In the genomic region with DNA sequence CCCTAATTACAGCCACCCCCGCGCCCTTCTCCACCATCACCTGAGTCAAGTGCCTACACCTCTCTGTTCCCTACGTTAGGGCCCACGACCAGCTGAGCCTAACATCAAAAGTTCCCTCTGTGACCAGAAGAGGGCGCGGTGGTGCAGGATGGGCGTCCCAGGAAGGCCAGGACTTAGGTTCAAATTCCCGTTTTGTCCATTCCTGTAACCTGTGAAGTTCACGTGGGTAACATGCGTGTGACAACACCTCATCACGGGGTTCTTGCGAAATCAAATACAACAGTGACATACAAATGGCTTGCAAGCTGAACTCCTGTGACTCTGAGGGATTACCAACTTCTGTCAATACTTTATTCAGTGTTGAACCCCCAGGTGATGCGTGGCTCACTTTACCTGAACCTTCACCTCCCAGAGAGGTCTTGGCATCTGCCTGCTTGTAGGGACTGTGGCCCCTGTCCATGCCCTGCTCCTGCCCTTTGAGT, we compare ENCODE assay signal across 1 cellular context.
TF ChIP-seq lines count a peak whose summit lies in the region.

No MANE protein-coding gene starts in this region.

TF ChIP-seq in HepG2, 621 proteins besides CTCF, POLR2A, EP300 and RAD21 (continued from another document and continues in another):
- TF ChIP-seq, protein P1, sequence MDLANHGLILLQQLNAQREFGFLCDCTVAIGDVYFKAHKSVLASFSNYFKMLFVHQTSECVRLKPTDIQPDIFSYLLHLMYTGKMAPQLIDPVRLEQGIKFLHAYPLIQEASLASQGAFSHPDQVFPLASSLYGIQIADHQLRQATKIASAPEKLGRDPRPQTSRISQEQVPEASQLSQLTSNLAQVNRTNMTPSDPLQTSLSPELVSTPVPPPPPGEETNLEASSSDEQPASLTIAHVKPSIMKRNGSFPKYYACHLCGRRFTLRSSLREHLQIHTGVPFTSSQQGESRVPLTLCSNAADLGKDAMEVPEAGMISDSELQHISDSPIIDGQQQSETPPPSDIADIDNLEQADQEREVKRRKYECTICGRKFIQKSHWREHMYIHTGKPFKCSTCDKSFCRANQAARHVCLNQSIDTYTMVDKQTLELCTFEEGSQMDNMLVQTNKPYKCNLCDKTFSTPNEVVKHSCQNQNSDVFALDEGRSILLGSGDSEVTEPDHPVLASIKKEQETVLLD (CRISPR knock-in tag; IDR thresholded peaks at IDR 0.05; ENCODE audit: low read depth), result no peak
- TF ChIP-seq ZKSCAN8 (CRISPR knock-in tag; IDR thresholded peaks at IDR 0.05; ENCODE audit: borderline replicate concordance) (no peak), ELF1 (CRISPR knock-in tag; IDR thresholded peaks at IDR 0.05) (0 out of 2 replicates have a peak, but pooled peaks have one; percentile 23), CBX5 (CRISPR knock-in tag; IDR thresholded peaks at IDR 0.05; ENCODE audit: borderline replicate concordance) (peak; percentile 43; the same call in 1 of the 2 replicates), MIER2 (CRISPR knock-in tag; IDR thresholded peaks at IDR 0.05) (peak; percentile 46; the same call in 1 of the 2 replicates), ZNF83 (CRISPR knock-in tag; IDR thresholded peaks at IDR 0.05; ENCODE audit: borderline replicate concordance) (no peak), GABPA (IDR thresholded peaks at IDR 0.05; ENCODE audit: low read depth, low read length) (no peak), GABPA (CRISPR knock-in tag; IDR thresholded peaks at IDR 0.05; ENCODE audit: low read depth) (no peak), ATRX (CRISPR knock-in tag; IDR thresholded peaks at IDR 0.05; ENCODE audit: borderline replicate concordance) (no peak), ZNF329 (CRISPR knock-in tag; IDR thresholded peaks at IDR 0.05; ENCODE audit: low read depth) (no peak), NFRKB (IDR thresholded peaks at IDR 0.05) (no peak), ZNF816 (CRISPR knock-in tag; IDR thresholded peaks at IDR 0.05; ENCODE audit: borderline replicate concordance) (no peak), ZNF619 (CRISPR knock-in tag; IDR thresholded peaks at IDR 0.05) (no peak), TGIF2 (CRISPR knock-in tag; IDR thresholded peaks at IDR 0.05) (peak; percentile 54; the same call in 1 of the 2 replicates), SMC3 (IDR thresholded peaks at IDR 0.05; ENCODE audit: low read length) (peak; percentile 90), ZNF34 (CRISPR knock-in tag; IDR thresholded peaks at IDR 0.05; ENCODE audit: borderline replicate concordance) (no peak), SMARCC2 (IDR thresholded peaks at IDR 0.05) (no peak), TRIM24 (CRISPR knock-in tag; IDR thresholded peaks at IDR 0.05) (peak; percentile 98), ZNF772 (CRISPR knock-in tag; IDR thresholded peaks at IDR 0.05) (no peak), NR2F1 (CRISPR knock-in tag; IDR thresholded peaks at IDR 0.05) (no peak), CEBPB (IDR thresholded peaks at IDR 0.05; ENCODE audit: borderline replicate concordance, low read depth, low read length) (peak; percentile 97), PLRG1 (conservative IDR thresholded peaks at IDR 0.05) (no peak), ZNF552 (CRISPR knock-in tag; IDR thresholded peaks at IDR 0.05; ENCODE audit: borderline replicate concordance) (0 out of 2 replicates have a peak, but pooled peaks have one; percentile 54), ZFX (CRISPR knock-in tag; IDR thresholded peaks at IDR 0.05; ENCODE audit: low read depth) (peak; percentile 41; the same call in 1 of the 2 replicates), CCDC6 (CRISPR knock-in tag; IDR thresholded peaks at IDR 0.05) (no peak), NONO (IDR thresholded peaks at IDR 0.05) (no peak), NONO (CRISPR knock-in tag; conservative IDR thresholded peaks at IDR 0.05) (peak; percentile 38; the same call in 1 of the 2 replicates), PHB2 (IDR thresholded peaks at IDR 0.05; ENCODE audit: partially characterized antibody) (no peak), BHLHE40 (IDR thresholded peaks at IDR 0.05; ENCODE audit: low read length) (peak; percentile 82), CEBPG (CRISPR knock-in tag; IDR thresholded peaks at IDR 0.05) (peak; percentile 70), REPIN1 (CRISPR knock-in tag; IDR thresholded peaks at IDR 0.05; ENCODE audit: borderline replicate concordance, low read depth) (peak; percentile 61; the same call in 1 of the 2 replicates), SRF (IDR thresholded peaks at IDR 0.05; ENCODE audit: low read depth, low read length) (no peak)
- TF ChIP-seq, protein P2, sequence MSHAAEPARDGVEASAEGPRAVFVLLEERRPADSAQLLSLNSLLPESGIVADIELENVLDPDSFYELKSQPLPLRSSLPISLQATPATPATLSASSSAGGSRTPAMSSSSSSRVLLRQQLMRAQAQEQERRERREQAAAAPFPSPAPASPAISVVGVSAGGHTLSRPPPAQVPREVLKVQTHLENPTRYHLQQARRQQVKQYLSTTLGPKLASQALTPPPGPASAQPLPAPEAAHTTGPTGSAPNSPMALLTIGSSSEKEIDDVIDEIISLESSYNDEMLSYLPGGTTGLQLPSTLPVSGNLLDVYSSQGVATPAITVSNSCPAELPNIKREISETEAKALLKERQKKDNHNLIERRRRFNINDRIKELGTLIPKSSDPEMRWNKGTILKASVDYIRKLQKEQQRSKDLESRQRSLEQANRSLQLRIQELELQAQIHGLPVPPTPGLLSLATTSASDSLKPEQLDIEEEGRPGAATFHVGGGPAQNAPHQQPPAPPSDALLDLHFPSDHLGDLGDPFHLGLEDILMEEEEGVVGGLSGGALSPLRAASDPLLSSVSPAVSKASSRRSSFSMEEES (CRISPR knock-in tag; IDR thresholded peaks at IDR 0.05), result peak; percentile 88
- TF ChIP-seq, protein P3, sequence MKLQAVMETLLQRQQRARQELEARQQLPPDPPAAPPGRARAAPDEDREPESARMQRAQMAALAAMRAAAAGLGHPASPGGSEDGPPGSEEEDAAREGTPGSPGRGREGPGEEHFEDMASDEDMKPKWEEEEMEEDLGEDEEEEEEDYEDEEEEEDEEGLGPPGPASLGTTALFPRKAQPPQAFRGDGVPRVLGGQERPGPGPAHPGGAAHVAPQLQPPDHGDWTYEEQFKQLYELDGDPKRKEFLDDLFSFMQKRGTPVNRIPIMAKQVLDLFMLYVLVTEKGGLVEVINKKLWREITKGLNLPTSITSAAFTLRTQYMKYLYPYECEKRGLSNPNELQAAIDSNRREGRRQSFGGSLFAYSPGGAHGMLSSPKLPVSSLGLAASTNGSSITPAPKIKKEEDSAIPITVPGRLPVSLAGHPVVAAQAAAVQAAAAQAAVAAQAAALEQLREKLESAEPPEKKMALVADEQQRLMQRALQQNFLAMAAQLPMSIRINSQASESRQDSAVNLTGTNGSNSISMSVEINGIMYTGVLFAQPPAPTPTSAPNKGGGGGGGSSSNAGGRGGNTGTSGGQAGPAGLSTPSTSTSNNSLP (IDR thresholded peaks at IDR 0.05; ENCODE audit: low read depth, low read length), result 0 out of 2 replicates have a peak, but pooled peaks have one; percentile 13
- TF ChIP-seq, protein P4, sequence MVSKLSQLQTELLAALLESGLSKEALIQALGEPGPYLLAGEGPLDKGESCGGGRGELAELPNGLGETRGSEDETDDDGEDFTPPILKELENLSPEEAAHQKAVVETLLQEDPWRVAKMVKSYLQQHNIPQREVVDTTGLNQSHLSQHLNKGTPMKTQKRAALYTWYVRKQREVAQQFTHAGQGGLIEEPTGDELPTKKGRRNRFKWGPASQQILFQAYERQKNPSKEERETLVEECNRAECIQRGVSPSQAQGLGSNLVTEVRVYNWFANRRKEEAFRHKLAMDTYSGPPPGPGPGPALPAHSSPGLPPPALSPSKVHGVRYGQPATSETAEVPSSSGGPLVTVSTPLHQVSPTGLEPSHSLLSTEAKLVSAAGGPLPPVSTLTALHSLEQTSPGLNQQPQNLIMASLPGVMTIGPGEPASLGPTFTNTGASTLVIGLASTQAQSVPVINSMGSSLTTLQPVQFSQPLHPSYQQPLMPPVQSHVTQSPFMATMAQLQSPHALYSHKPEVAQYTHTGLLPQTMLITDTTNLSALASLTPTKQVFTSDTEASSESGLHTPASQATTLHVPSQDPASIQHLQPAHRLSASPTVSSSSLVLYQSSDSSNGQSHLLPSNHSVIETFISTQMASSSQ (IDR thresholded peaks at IDR 0.05; ENCODE audit: low read depth), result no peak
- TF ChIP-seq, protein P4 (CRISPR knock-in tag; IDR thresholded peaks at IDR 0.05; ENCODE audit: borderline replicate concordance), result no peak
- TF ChIP-seq, protein P5, sequence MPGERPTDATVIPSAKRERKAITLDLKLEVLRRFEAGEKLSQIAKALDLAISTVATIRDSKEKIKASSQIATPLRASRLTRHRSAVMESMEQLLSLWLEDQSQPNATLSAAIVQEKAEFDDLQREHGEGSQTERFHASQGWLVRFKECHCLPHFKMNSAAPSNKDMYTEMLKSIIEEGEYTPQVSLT (CRISPR knock-in tag; IDR thresholded peaks at IDR 0.05; ENCODE audit: borderline replicate concordance, low read depth), result no peak
- TF ChIP-seq, protein P6, sequence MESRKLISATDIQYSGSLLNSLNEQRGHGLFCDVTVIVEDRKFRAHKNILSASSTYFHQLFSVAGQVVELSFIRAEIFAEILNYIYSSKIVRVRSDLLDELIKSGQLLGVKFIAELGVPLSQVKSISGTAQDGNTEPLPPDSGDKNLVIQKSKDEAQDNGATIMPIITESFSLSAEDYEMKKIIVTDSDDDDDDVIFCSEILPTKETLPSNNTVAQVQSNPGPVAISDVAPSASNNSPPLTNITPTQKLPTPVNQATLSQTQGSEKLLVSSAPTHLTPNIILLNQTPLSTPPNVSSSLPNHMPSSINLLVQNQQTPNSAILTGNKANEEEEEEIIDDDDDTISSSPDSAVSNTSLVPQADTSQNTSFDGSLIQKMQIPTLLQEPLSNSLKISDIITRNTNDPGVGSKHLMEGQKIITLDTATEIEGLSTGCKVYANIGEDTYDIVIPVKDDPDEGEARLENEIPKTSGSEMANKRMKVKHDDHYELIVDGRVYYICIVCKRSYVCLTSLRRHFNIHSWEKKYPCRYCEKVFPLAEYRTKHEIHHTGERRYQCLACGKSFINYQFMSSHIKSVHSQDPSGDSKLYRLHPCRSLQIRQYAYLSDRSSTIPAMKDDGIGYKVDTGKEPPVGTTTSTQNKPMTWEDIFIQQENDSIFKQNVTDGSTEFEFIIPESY (CRISPR knock-in tag; IDR thresholded peaks at IDR 0.05), result no peak
- TF ChIP-seq, protein P7, sequence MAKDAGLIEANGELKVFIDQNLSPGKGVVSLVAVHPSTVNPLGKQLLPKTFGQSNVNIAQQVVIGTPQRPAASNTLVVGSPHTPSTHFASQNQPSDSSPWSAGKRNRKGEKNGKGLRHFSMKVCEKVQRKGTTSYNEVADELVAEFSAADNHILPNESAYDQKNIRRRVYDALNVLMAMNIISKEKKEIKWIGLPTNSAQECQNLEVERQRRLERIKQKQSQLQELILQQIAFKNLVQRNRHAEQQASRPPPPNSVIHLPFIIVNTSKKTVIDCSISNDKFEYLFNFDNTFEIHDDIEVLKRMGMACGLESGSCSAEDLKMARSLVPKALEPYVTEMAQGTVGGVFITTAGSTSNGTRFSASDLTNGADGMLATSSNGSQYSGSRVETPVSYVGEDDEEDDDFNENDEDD (CRISPR knock-in tag; IDR thresholded peaks at IDR 0.05; ENCODE audit: borderline replicate concordance), result no peak
- TF ChIP-seq, protein P8, sequence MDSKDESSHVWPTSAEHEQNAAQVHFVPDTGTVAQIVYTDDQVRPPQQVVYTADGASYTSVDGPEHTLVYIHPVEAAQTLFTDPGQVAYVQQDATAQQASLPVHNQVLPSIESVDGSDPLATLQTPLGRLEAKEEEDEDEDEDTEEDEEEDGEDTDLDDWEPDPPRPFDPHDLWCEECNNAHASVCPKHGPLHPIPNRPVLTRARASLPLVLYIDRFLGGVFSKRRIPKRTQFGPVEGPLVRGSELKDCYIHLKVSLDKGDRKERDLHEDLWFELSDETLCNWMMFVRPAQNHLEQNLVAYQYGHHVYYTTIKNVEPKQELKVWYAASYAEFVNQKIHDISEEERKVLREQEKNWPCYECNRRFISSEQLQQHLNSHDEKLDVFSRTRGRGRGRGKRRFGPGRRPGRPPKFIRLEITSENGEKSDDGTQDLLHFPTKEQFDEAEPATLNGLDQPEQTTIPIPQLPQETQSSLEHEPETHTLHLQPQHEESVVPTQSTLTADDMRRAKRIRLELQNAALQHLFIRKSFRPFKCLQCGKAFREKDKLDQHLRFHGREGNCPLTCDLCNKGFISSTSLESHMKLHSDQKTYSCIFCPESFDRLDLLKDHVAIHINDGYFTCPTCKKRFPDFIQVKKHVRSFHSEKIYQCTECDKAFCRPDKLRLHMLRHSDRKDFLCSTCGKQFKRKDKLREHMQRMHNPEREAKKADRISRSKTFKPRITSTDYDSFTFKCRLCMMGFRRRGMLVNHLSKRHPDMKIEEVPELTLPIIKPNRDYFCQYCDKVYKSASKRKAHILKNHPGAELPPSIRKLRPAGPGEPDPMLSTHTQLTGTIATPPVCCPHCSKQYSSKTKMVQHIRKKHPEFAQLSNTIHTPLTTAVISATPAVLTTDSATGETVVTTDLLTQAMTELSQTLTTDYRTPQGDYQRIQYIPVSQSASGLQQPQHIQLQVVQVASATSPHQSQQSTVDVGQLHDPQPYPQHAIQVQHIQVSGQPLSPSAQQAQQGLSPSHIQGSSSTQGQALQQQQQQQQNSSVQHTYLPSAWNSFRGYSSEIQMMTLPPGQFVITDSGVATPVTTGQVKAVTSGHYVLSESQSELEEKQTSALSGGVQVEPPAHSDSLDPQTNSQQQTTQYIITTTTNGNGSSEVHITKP (CRISPR knock-in tag; IDR thresholded peaks at IDR 0.05; ENCODE audit: low read depth), result no peak
- TF ChIP-seq, protein P9, sequence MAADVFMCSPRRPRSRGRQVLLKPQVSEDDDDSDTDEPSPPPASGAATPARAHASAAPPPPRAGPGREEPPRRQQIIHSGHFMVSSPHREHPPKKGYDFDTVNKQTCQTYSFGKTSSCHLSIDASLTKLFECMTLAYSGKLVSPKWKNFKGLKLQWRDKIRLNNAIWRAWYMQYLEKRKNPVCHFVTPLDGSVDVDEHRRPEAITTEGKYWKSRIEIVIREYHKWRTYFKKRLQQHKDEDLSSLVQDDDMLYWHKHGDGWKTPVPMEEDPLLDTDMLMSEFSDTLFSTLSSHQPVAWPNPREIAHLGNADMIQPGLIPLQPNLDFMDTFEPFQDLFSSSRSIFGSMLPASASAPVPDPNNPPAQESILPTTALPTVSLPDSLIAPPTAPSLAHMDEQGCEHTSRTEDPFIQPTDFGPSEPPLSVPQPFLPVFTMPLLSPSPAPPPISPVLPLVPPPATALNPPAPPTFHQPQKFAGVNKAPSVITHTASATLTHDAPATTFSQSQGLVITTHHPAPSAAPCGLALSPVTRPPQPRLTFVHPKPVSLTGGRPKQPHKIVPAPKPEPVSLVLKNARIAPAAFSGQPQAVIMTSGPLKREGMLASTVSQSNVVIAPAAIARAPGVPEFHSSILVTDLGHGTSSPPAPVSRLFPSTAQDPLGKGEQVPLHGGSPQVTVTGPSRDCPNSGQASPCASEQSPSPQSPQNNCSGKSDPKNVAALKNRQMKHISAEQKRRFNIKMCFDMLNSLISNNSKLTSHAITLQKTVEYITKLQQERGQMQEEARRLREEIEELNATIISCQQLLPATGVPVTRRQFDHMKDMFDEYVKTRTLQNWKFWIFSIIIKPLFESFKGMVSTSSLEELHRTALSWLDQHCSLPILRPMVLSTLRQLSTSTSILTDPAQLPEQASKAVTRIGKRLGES (CRISPR knock-in tag; IDR thresholded peaks at IDR 0.05; ENCODE audit: borderline replicate concordance), result peak; percentile 84
